8 cellular contexts compared by ENCODE assay signal in the genomic region with DNA sequence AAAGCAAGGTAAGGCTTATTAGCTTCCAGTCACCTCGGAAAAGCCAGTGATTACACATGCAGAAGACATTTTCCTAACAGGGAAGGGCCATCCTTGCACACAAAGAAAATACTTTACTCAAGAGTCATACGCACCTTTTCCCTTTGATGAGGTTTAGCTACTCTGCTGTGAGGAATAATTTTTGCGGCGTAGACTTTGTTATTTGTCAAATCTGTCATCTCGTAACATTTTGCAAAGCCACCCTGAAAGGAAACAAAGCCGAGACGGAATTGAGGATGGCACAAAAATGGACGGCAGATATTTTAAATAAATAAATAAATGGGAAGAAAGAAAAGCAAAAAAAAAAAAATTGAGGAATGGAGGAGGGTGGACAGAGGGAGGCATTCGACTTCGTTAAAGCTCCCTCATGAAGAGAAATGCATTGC. TPM values are rescaled to one million over a fixed set of nuclear protein-coding genes. Genes with fewer than 3 reads are reported as not detected.
DNase-seq lines count a peak whose midpoint lies in the region; ATAC-seq, FAIRE-seq and TF ChIP-seq lines count a peak whose summit lies in the region.

No MANE protein-coding gene starts in this region.

- H3K27ac Mint-ChIP-seq in activated CD8-positive, alpha-beta T cell treated with anti-CD3 and anti-CD28 coated beads for 36 hours: no peak overlapping the region

- 3% methylated on average over 10 of the region's 10 CpGs for WGBS in smooth muscle cell (ENCODE audit: low lambda C conversion rate)

- no peaks in the 10 kb centered on the region for H3K4me1 ChIP-seq in HEK293 (ENCODE audit: control insufficient read depth, insufficient read depth, low read length)
- peaks cover 7% of the 10 kb centered on the region for H3K4me1 ChIP-seq in iPS-15b (ENCODE audit: control insufficient read depth, insufficient read depth, low read length)
- peaks cover 13% of the 10 kb centered on the region for H3K4me1 ChIP-seq in smooth muscle cell (ENCODE audit: low read depth)

- H3K4me3 Mint-ChIP-seq in activated CD8-positive, alpha-beta T cell treated with anti-CD3 and anti-CD28 coated beads for 36 hours: peak overlapping the region; percentile 71

- CTCF ChIA-PET in HEK293 (lab: Yijun Ruan, JAX): interaction anchor here (0.6 to 5.9 kb wide), 14 partner anchors 20 to 1508 kb away, joined by 3 to 68 read pairs (median 4); no protein-coding TSS in a partner anchor
- CTCF ChIA-PET in activated CD8-positive, alpha-beta T cell treated with anti-CD3 and anti-CD28 coated beads for 36 hours (lab: Charles Lee): interaction anchor here (0.7 to 5.9 kb wide), 3 partner anchors 680 to 1160 kb away, joined by 3 to 51 read pairs (median 7); no protein-coding TSS in a partner anchor

- POLR2A ChIA-PET in HEK293 (lab: Yijun Ruan, JAX): interaction anchor here (0.7 to 2.3 kb wide), 9 partner anchors 30 to 1159 kb away, joined by 3 to 8 read pairs (median 4); no protein-coding TSS in a partner anchor
- POLR2A ChIA-PET in activated CD8-positive, alpha-beta T cell treated with anti-CD3 and anti-CD28 coated beads for 36 hours (lab: Charles Lee): no interaction called here

- H3K27me3 ChIP-seq in iPS-15b (ENCODE audit: control insufficient read depth, insufficient read depth, low read length) (peaks cover 10% of the 10 kb centered on the region), smooth muscle cell (ENCODE audit: low read depth) (no peaks in the 10 kb centered on the region)

- H3K9ac ChIP-seq in iPS-15b (ENCODE audit: low read depth, low read length) (peak overlapping the region; percentile 13), smooth muscle cell (ENCODE audit: low read depth) (peak overlapping the region; percentile 96)

- peak overlapping the region; percentile 98 for H3K4me3 ChIP-seq in HEK293 (ENCODE audit: low read depth, low read length)
- peak overlapping the region; percentile 69 for H3K4me3 ChIP-seq in iPS-15b (ENCODE audit: low read depth, low read length)
- H3K4me3 ChIP-seq in smooth muscle cell: peak overlapping the region; percentile 90

- peak overlapping the region; percentile 86 for H3K4me2 ChIP-seq in smooth muscle cell

- H3K36me3 ChIP-seq in HEK293 (ENCODE audit: control insufficient read depth in 2 of 2, insufficient read depth in 1 of 2, low read length in 2 of 2) (peaks cover 21 to 47% of the 10 kb centered on the region in 2 experiments; a peak in 2 of 3 replicates), iPS-15b (ENCODE audit: control insufficient read depth, insufficient read depth, low read length) (peaks cover 6% of the 10 kb centered on the region), smooth muscle cell (ENCODE audit: low read depth) (peaks cover 22% of the 10 kb centered on the region)

- FAIRE-seq in frontal cortex (lab: Jason Lieb, UNC): no peak

- peaks cover 60% of the 10 kb centered on the region for H4K20me1 ChIP-seq in smooth muscle cell (ENCODE audit: low read depth)

- intact Hi-C loops in activated CD8-positive, alpha-beta T cell treated with anti-CD3 and anti-CD28 coated beads for 36 hours (cut with micrococcal nuclease): loop anchor here (2.0 kb wide), 1 partner anchor 1160 kb away; no protein-coding TSS in a partner anchor

- H3K27ac ChIP-seq in HEK293 (ENCODE audit: extremely low read depth, low read depth, low read length) (peak overlapping the region; percentile 98; the same call in 1 of the 2 replicates), smooth muscle cell (ENCODE audit: low read depth) (peak overlapping the region; percentile 97)

- H3K36me3 Mint-ChIP-seq in activated CD8-positive, alpha-beta T cell treated with anti-CD3 and anti-CD28 coated beads for 36 hours (ENCODE audit: low read depth): no peaks in the 10 kb centered on the region

- H3K9me3 ChIP-seq in HEK293 (ENCODE audit: control insufficient read depth, insufficient read depth, low read depth, low read length): no peaks in the 10 kb centered on the region
- H3K9me3 ChIP-seq in iPS-15b (ENCODE audit: control insufficient read depth, insufficient read depth, low read length): no peaks in the 10 kb centered on the region
- no peaks in the 10 kb centered on the region for H3K9me3 ChIP-seq in smooth muscle cell (replicated peaks; ENCODE audit: low read depth)

- H3K27me3 Mint-ChIP-seq in activated CD8-positive, alpha-beta T cell treated with anti-CD3 and anti-CD28 coated beads for 36 hours: peaks cover 10% of the 10 kb centered on the region

- TF ChIP-seq CTCF in HEK293 (tag by site-specific recombination; IDR thresholded peaks at IDR 0.05) (no peak), smooth muscle cell (IDR thresholded peaks at IDR 0.05; ENCODE audit: borderline replicate concordance, insufficient read depth, poor library complexity, severe bottlenecking) (no peak)
- TF ChIP-seq CTCF in activated CD8-positive, alpha-beta T cell treated with anti-CD3 and anti-CD28 coated beads for 36 hours (IDR thresholded peaks at IDR 0.05): no peak

- no peaks in the 10 kb centered on the region for H3K9me3 Mint-ChIP-seq in activated CD8-positive, alpha-beta T cell treated with anti-CD3 and anti-CD28 coated beads for 36 hours

- no peak for DNase-seq in activated CD8-positive, alpha-beta T cell treated with anti-CD3 and anti-CD28 coated beads for 36 hours
- no peak for DNase-seq in smooth muscle cell (lab: John Stamatoyannopoulos, UW; ENCODE audit: unreplicated experiment)
- DNase-seq in frontal cortex (ENCODE audit: low spot score in 2 of 2): no peak
- DNase-seq in UCSD-AML1 (lab: John Stamatoyannopoulos, UW; ENCODE audit: unreplicated experiment): no peak
- DNase-seq in SHP77 treated with DMSO at 0.1 percent for 48 hours (lab: John Stamatoyannopoulos, UW): no peak

- H3F3A ChIP-seq in smooth muscle cell (ENCODE audit: low read depth): peaks cover 35% of the 10 kb centered on the region

- no peak for ATAC-seq in activated CD8-positive, alpha-beta T cell treated with anti-CD3 and anti-CD28 coated beads for 36 hours
- no peak for ATAC-seq in HG03135 (IDR thresholded peaks at IDR 0.05; ENCODE audit: unreplicated experiment)

- H3K4me1 Mint-ChIP-seq in activated CD8-positive, alpha-beta T cell treated with anti-CD3 and anti-CD28 coated beads for 36 hours (ENCODE audit: low read depth): peaks cover 10% of the 10 kb centered on the region

- peaks cover 48% of the 10 kb centered on the region for H3K79me2 ChIP-seq in smooth muscle cell (ENCODE audit: low read depth)

- H2AFZ ChIP-seq in smooth muscle cell (ENCODE audit: low read depth): no peak overlapping the region

TF ChIP-seq in HEK293, 187 proteins besides CTCF, POLR2A, EP300 and RAD21:
- TF ChIP-seq ZBTB17 (tag by site-specific recombination; IDR thresholded peaks at IDR 0.05): peak; percentile 45; the same call in 1 of the 2 replicates
- TF ChIP-seq, protein P1, sequence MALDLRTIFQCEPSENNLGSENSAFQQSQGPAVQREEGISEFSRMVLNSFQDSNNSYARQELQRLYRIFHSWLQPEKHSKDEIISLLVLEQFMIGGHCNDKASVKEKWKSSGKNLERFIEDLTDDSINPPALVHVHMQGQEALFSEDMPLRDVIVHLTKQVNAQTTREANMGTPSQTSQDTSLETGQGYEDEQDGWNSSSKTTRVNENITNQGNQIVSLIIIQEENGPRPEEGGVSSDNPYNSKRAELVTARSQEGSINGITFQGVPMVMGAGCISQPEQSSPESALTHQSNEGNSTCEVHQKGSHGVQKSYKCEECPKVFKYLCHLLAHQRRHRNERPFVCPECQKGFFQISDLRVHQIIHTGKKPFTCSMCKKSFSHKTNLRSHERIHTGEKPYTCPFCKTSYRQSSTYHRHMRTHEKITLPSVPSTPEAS (tag by site-specific recombination; IDR thresholded peaks at IDR 0.05): peak; percentile 49; the same call in 1 of the 2 replicates
- TF ChIP-seq RBAK (tag by site-specific recombination; IDR thresholded peaks at IDR 0.05): no peak
- no peak for TF ChIP-seq ZNF654 (tag by site-specific recombination; IDR thresholded peaks at IDR 0.05; ENCODE audit: low read depth)
- TF ChIP-seq, protein P2, sequence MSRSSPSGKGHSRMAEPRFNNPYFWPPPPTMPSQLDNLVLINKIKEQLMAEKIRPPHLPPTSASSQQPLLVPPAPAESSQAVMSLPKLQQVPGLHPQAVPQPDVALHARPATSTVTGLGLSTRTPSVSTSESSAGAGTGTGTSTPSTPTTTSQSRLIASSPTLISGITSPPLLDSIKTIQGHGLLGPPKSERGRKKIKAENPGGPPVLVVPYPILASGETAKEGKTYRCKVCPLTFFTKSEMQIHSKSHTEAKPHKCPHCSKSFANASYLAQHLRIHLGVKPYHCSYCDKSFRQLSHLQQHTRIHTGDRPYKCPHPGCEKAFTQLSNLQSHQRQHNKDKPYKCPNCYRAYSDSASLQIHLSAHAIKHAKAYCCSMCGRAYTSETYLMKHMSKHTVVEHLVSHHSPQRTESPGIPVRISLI (tag by site-specific recombination; IDR thresholded peaks at IDR 0.05): peak; percentile 57; the same call in 1 of the 2 replicates
- TF ChIP-seq ZNF366 (tag by site-specific recombination; conservative IDR thresholded peaks at IDR 0.05): peak; percentile 55; the same call in 1 of the 2 replicates
- TF ChIP-seq ZNF777 (tag by site-specific recombination; IDR thresholded peaks at IDR 0.05; ENCODE audit: borderline replicate concordance): no peak
- no peak for TF ChIP-seq ZNF791 (tag by site-specific recombination; IDR thresholded peaks at IDR 0.05)
TF ChIP-seq in HEK293: peak in this region for 4.

RNA-seq across cellular contexts. Expression of a gene that starts 1.0 kb away (rescaled TPM):
- total RNA-seq in activated CD8-positive, alpha-beta T cell treated with anti-CD3 and anti-CD28 coated beads for 36 hours: 1 to 10 TPM; 3.1 to 4.0 TPM
- 425 and 435 TPM in 2 replicates for total RNA-seq in smooth muscle cell
- polyA plus RNA-seq in smooth muscle cell: 175 and 245 TPM in 2 replicates
- 1,139 TPM for total RNA-seq in frontal cortex

RNA-seq across cellular contexts. Expression of a gene that starts 32.4 kb away (rescaled TPM):
- not detected for total RNA-seq in activated CD8-positive, alpha-beta T cell treated with anti-CD3 and anti-CD28 coated beads for 36 hours
- not detected in 2 replicates for total RNA-seq in smooth muscle cell
- not detected in 2 replicates for polyA plus RNA-seq in smooth muscle cell
- total RNA-seq in frontal cortex: not detected

Comparison
In these comparisons a context has a peak if more than half of its experiments do, and no peak if none do; other contexts are left out.
1. RNA of a gene that starts 1.0 kb away (total RNA-seq): 1,139 TPM in frontal cortex (single experiment) and 425 to 435 TPM in smooth muscle cell; 3.1 to 4.0 TPM in activated CD8-positive, alpha-beta T cell treated with anti-CD3 and anti-CD28 coated beads for 36 hours; every median in the first group is over 10 times any median in the second.
2. Peak in every context shown above with its lines, with median percentiles within 50 percentile points of each other: H3K4me3 ChIP-seq.